Comparison of ENCODE assay signal across 1 cellular context in genomic region chr20:10910535-10911239, GRCh38.
TF ChIP-seq lines count a peak whose summit lies in the region.

No MANE protein-coding gene starts in this region.

TF ChIP-seq in H1, 55 proteins besides CTCF, POLR2A, EP300 and RAD21 (continued from another document):
- no peak for TF ChIP-seq CHD7 (IDR thresholded peaks at IDR 0.05; ENCODE audit: insufficient replicate concordance, low read length)
- TF ChIP-seq RBBP5 (IDR thresholded peaks at IDR 0.05; ENCODE audit: borderline replicate concordance, low read depth, low read length): no peak
- no peak for TF ChIP-seq SIX5 (IDR thresholded peaks at IDR 0.05; ENCODE audit: low read depth, low read length)
- no peak for TF ChIP-seq ATF2 (IDR thresholded peaks at IDR 0.05; ENCODE audit: low read length)
- TF ChIP-seq ASH2L (IDR thresholded peaks at IDR 0.05; ENCODE audit: low read length): no peak
- no peak for TF ChIP-seq MAX (IDR thresholded peaks at IDR 0.05)
TF ChIP-seq in H1: peak in this region for 0.
